In the genomic region with DNA sequence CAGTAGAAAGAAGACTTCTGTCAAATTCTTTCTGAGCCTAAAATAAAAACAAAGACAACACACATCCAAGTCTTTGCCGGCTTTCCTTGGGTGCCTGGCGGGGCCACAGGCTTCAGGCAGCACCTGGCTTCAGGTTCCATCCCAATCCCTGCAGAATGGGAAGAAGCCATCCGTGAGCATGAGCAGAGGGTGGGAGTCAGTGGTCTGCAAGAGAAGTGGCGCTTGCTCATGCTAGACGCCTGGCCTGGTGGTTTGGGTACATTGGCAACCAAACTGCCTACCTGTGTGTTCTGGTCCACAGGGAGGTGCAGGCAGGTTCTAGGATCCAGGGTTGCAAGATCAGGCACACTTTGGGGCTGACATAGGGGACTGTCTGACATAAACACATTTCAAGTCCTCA, we compare ENCODE assay signal across 28 cellular contexts.
"Had no signal": no experiment of that assay in that cellular context is flagged by ENCODE, and none has a peak within 500 bp of the region (broad histone marks: within the 10 kb centered on the region; RNA-seq: fewer than 3 reads in every experiment).

No MANE protein-coding gene starts in this region.

- H3K4me1 ChIP-seq: foreskin keratinocyte, neural progenitor cell, prostate gland had no signal

- H3K9me3 Mint-ChIP-seq: memory B cell; natural killer cell; neural progenitor cell; stimulated activated naive CD8-positive, alpha-beta T cell treated with anti-CD3 and anti-CD28 coated beads, Interleukin-15, amount 100 ng/mL, for 72 hours had no signal

- DNase-seq: dermis blood vessel endothelial cell; effector memory CD4-positive, alpha-beta T cell; foreskin keratinocyte; heart left ventricle; kidney; natural killer cell; nucleus accumbens; stimulated activated CD4-positive, alpha-beta T cell treated with anti-CD3 and anti-CD28 coated beads, Interleukin-12 subunit alpha, Interleukin-12 subunit beta, amount 100 ng/mL, for 4 hours; stimulated activated CD4-positive, alpha-beta T cell treated with anti-CD3 and anti-CD28 coated beads, Interleukin-1b, Interleukin-23, amount 100 ng/mL, for 48 hours; stimulated activated CD4-positive, alpha-beta T cell treated with anti-CD3 and anti-CD28 coated beads, Interleukin-4, amount 100 ng/mL, for 1 hour; stimulated activated CD8-positive, alpha-beta memory T cell treated with anti-CD3 and anti-CD28 coated beads, Interleukin-4, amount 100 ng/mL, for 48 hours; stimulated activated naive CD4-positive, alpha-beta T cell; stimulated activated naive CD8-positive, alpha-beta T cell treated with anti-CD3 and anti-CD28 coated beads, Interleukin-15, amount 100 ng/mL, for 72 hours; transverse colon; upper lobe of right lung had no signal

- H3K4me2 ChIP-seq: hepatocyte, neural progenitor cell had no signal

- H3K27ac Mint-ChIP-seq: memory B cell; natural killer cell; neural progenitor cell; stimulated activated naive CD8-positive, alpha-beta T cell treated with anti-CD3 and anti-CD28 coated beads, Interleukin-15, amount 100 ng/mL, for 72 hours had no signal

- H3K9me3 ChIP-seq: esophagus muscularis mucosa, gastroesophageal sphincter, heart left ventricle, prostate gland, right atrium auricular region, suprapubic skin, transverse colon, upper lobe of right lung, vagina had no signal

- H3K36me3 ChIP-seq: prostate gland, right atrium auricular region had no signal

- H3K9ac ChIP-seq: neural progenitor cell had no signal

- H3K4me3 Mint-ChIP-seq: memory B cell; natural killer cell; neural progenitor cell; stimulated activated naive CD8-positive, alpha-beta T cell treated with anti-CD3 and anti-CD28 coated beads, Interleukin-15, amount 100 ng/mL, for 72 hours had no signal

- H3K4me1 Mint-ChIP-seq: memory B cell, natural killer cell had no signal

- H3K27ac ChIP-seq: esophagus muscularis mucosa, foreskin keratinocyte, gastroesophageal sphincter, heart left ventricle, hepatocyte, neural progenitor cell, prostate gland, right atrium auricular region, suprapubic skin, transverse colon, upper lobe of right lung, vagina had no signal

- H3K27me3 Mint-ChIP-seq: stimulated activated naive CD8-positive, alpha-beta T cell treated with anti-CD3 and anti-CD28 coated beads, Interleukin-15, amount 100 ng/mL, for 72 hours had no signal

- H3K36me3 Mint-ChIP-seq: memory B cell, natural killer cell had no signal

- ATAC-seq: foreskin keratinocyte; gastroesophageal sphincter; heart left ventricle; left lobe of liver; natural killer cell; sciatic nerve; stimulated activated naive CD8-positive, alpha-beta T cell treated with anti-CD3 and anti-CD28 coated beads, Interleukin-15, amount 100 ng/mL, for 72 hours; upper lobe of right lung had no signal

- H2AFZ ChIP-seq: hepatocyte, neural progenitor cell had no signal

- H3K4me3 ChIP-seq: esophagus muscularis mucosa, gastroesophageal sphincter, heart left ventricle, hepatocyte, lung, neural progenitor cell, prostate gland, right atrium auricular region, smooth muscle cell, suprapubic skin, transverse colon, upper lobe of right lung, vagina had no signal

- H3K27me3 ChIP-seq: esophagus muscularis mucosa, foreskin keratinocyte, gastroesophageal sphincter, heart left ventricle, hepatocyte, neural progenitor cell, right atrium auricular region, suprapubic skin, upper lobe of right lung, vagina had no signal

- H3K79me2 ChIP-seq: hepatocyte had no signal
